ENCODE assay signal across 29 cellular contexts in the genomic region with DNA sequence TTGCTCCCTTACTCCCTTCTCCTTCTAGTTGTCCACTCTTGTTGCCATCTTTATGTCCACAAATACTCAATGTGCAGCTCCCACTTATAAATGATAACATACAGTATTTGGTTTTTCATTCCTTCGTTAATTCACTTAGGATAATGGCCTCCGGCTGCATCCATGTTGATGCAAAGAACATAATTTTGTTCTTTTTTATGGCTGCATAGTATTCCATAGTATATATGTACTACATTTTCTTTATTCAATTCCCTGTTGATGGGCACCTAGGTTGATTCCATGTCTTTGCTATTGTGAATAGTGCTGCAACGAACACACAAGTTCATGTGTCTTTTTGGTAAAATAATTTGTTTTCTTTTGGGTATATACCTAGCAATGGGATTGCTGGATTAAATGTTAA.
"Had no signal": no experiment of that assay in that cellular context is flagged by ENCODE, and none has a peak within 500 bp of the region (broad histone marks: within the 10 kb centered on the region; RNA-seq: fewer than 3 reads in every experiment).

No MANE protein-coding gene starts in this region.

- H3K27ac Mint-ChIP-seq: stimulated activated effector memory CD8-positive, alpha-beta T cell treated with anti-CD3 and anti-CD28 coated beads, Interleukin-12 subunit alpha, Interleukin-12 subunit beta, amount 100 ng/mL, for 72 hours; stimulated activated memory B cell treated with anti-CD40 and anti-IgM and Interleukin-4, amounts not matched to agents 10 μg/mL and 1 μg/mL and 100 μg/mL, for 72 hours; stimulated activated naive B cell treated with anti-CD40 and anti-IgM and Interleukin-4, amounts not matched to agents 10 μg/mL and 1 μg/mL and 100 μg/mL, for 72 hours; stimulated activated naive CD8-positive, alpha-beta T cell treated with anti-CD3 and anti-CD28 coated beads, Interleukin-15, amount 100 ng/mL, for 72 hours; stimulated activated naive CD8-positive, alpha-beta T cell treated with anti-CD3 and anti-CD28 coated beads, Interleukin-15, Interleukin-2, amounts not matched to agents 100 ng/mL and 50 ng/mL, for 24 hours; type B pancreatic cell had no signal

- H3K27me3 ChIP-seq: stomach, suprapubic skin, testis, thyroid gland, tibial artery, tibial nerve, transverse colon, upper lobe of left lung, upper lobe of right lung, uterus, vagina had no signal

- H3K4me3 ChIP-seq: stomach, suprapubic skin, testis, thoracic aorta, thyroid gland, tibial artery, tibial nerve, transverse colon, upper lobe of left lung, upper lobe of right lung, uterus, vagina had no signal

- H3K4me3 Mint-ChIP-seq: stimulated activated effector memory CD8-positive, alpha-beta T cell treated with anti-CD3 and anti-CD28 coated beads, Interleukin-12 subunit alpha, Interleukin-12 subunit beta, amount 100 ng/mL, for 72 hours; stimulated activated memory B cell treated with anti-CD40 and anti-IgM and Interleukin-4, amounts not matched to agents 10 μg/mL and 1 μg/mL and 100 μg/mL, for 72 hours; stimulated activated naive B cell treated with anti-CD40 and anti-IgM and Interleukin-4, amounts not matched to agents 10 μg/mL and 1 μg/mL and 100 μg/mL, for 72 hours; stimulated activated naive CD8-positive, alpha-beta T cell treated with anti-CD3 and anti-CD28 coated beads, Interleukin-15, amount 100 ng/mL, for 72 hours; stimulated activated naive CD8-positive, alpha-beta T cell treated with anti-CD3 and anti-CD28 coated beads, Interleukin-15, Interleukin-2, amounts not matched to agents 100 ng/mL and 50 ng/mL, for 24 hours; type B pancreatic cell had no signal

- H3K9me3 Mint-ChIP-seq: stimulated activated effector memory CD8-positive, alpha-beta T cell treated with anti-CD3 and anti-CD28 coated beads, Interleukin-12 subunit alpha, Interleukin-12 subunit beta, amount 100 ng/mL, for 72 hours; stimulated activated memory B cell treated with anti-CD40 and anti-IgM and Interleukin-4, amounts not matched to agents 10 μg/mL and 1 μg/mL and 100 μg/mL, for 72 hours; stimulated activated naive CD8-positive, alpha-beta T cell treated with anti-CD3 and anti-CD28 coated beads, Interleukin-15, amount 100 ng/mL, for 72 hours; stimulated activated naive CD8-positive, alpha-beta T cell treated with anti-CD3 and anti-CD28 coated beads, Interleukin-15, Interleukin-2, amounts not matched to agents 100 ng/mL and 50 ng/mL, for 24 hours; type B pancreatic cell had no signal

- H3K27me3 Mint-ChIP-seq: type B pancreatic cell had no signal

- ATAC-seq: stimulated activated effector memory CD8-positive, alpha-beta T cell treated with anti-CD3 and anti-CD28 coated beads, Interleukin-12 subunit alpha, Interleukin-12 subunit beta, amount 100 ng/mL, for 72 hours; stimulated activated memory B cell treated with anti-CD40 and anti-IgM and Interleukin-4, amounts not matched to agents 10 μg/mL and 1 μg/mL and 100 μg/mL, for 72 hours; stimulated activated naive B cell treated with anti-CD40 and anti-IgM and Interleukin-4, amounts not matched to agents 10 μg/mL and 1 μg/mL and 100 μg/mL, for 72 hours; stimulated activated naive CD8-positive, alpha-beta T cell treated with anti-CD3 and anti-CD28 coated beads, Interleukin-15, amount 100 ng/mL, for 72 hours; stimulated activated naive CD8-positive, alpha-beta T cell treated with anti-CD3 and anti-CD28 coated beads, Interleukin-15, Interleukin-2, amounts not matched to agents 100 U/mL and 50 U/mL, for 24 hours; upper lobe of right lung had no signal

- H3K27ac ChIP-seq: stomach, suprapubic skin, testis, thoracic aorta, thyroid gland, tibial artery, tibial nerve, transverse colon, upper lobe of left lung, upper lobe of right lung, uterus, vagina had no signal

- H3K36me3 ChIP-seq: stomach, suprapubic skin, thoracic aorta, thyroid gland, tibial artery, tibial nerve, transverse colon, upper lobe of left lung, upper lobe of right lung, uterus, vagina had no signal

- DNase-seq: stimulated activated CD4-positive, alpha-beta T cell treated with anti-CD3 and anti-CD28 coated beads, Interleukin-2, amount 100 ng/mL, for 48 hours; stimulated activated CD4-positive, alpha-beta T cell treated with anti-CD3 and anti-CD28 coated beads, Interleukin-4, amount 100 ng/mL, for 1 hour; stimulated activated CD4-positive, alpha-beta T cell treated with anti-CD3 and anti-CD28 coated beads, Interleukin-4, amount 100 ng/mL, for 24 hours; stimulated activated CD4-positive, alpha-beta T cell treated with anti-CD3 and anti-CD28 coated beads, Interleukin-4, amount 100 ng/mL, for 4 hours; stimulated activated CD8-positive, alpha-beta memory T cell treated with anti-CD3 and anti-CD28 coated beads, Interleukin-4, amount 100 ng/mL, for 48 hours; stimulated activated naive B cell treated with anti-CD40 and anti-IgM and Interleukin-4, amounts not matched to agents 10 μg/mL and 1 μg/mL and 100 μg/mL, for 72 hours; stimulated activated naive CD4-positive, alpha-beta T cell; stimulated activated naive CD4-positive, alpha-beta T cell treated with Interleukin-2 at 50 U/mL for 16 hours; stimulated activated naive CD8-positive, alpha-beta T cell treated with anti-CD3 and anti-CD28 coated beads, Interleukin-15, amount 100 ng/mL, for 72 hours; stimulated activated naive CD8-positive, alpha-beta T cell treated with anti-CD3 and anti-CD28 coated beads, Interleukin-15, Interleukin-2, amounts not matched to agents 100 U/mL and 50 U/mL, for 24 hours; stomach; substantia nigra; testis; thyroid gland; tibial artery; transverse colon; trophoblast cell; upper lobe of left lung; upper lobe of right lung; uterus had no signal

- H3K4me1 Mint-ChIP-seq: stimulated activated effector memory CD8-positive, alpha-beta T cell treated with anti-CD3 and anti-CD28 coated beads, Interleukin-12 subunit alpha, Interleukin-12 subunit beta, amount 100 ng/mL, for 72 hours; stimulated activated memory B cell treated with anti-CD40 and anti-IgM and Interleukin-4, amounts not matched to agents 10 μg/mL and 1 μg/mL and 100 μg/mL, for 72 hours; stimulated activated naive B cell treated with anti-CD40 and anti-IgM and Interleukin-4, amounts not matched to agents 10 μg/mL and 1 μg/mL and 100 μg/mL, for 72 hours; stimulated activated naive CD8-positive, alpha-beta T cell treated with anti-CD3 and anti-CD28 coated beads, Interleukin-15, amount 100 ng/mL, for 72 hours had no signal

- H3K4me1 ChIP-seq: stomach, suprapubic skin, testis, thyroid gland, tibial artery, tibial nerve, transverse colon, upper lobe of left lung, upper lobe of right lung, uterus, vagina had no signal

- H3K9me3 ChIP-seq: stomach, suprapubic skin, testis, thoracic aorta, thyroid gland, tibial artery, tibial nerve, transverse colon, upper lobe of left lung, upper lobe of right lung, uterus, vagina had no signal

- FAIRE-seq: urothelium cell line had no signal

- H3K36me3 Mint-ChIP-seq: stimulated activated effector memory CD8-positive, alpha-beta T cell treated with anti-CD3 and anti-CD28 coated beads, Interleukin-12 subunit alpha, Interleukin-12 subunit beta, amount 100 ng/mL, for 72 hours; stimulated activated memory B cell treated with anti-CD40 and anti-IgM and Interleukin-4, amounts not matched to agents 10 μg/mL and 1 μg/mL and 100 μg/mL, for 72 hours; stimulated activated naive B cell treated with anti-CD40 and anti-IgM and Interleukin-4, amounts not matched to agents 10 μg/mL and 1 μg/mL and 100 μg/mL, for 72 hours; type B pancreatic cell had no signal
